ENCODE assay signal across 17 cellular contexts in the genomic region with DNA sequence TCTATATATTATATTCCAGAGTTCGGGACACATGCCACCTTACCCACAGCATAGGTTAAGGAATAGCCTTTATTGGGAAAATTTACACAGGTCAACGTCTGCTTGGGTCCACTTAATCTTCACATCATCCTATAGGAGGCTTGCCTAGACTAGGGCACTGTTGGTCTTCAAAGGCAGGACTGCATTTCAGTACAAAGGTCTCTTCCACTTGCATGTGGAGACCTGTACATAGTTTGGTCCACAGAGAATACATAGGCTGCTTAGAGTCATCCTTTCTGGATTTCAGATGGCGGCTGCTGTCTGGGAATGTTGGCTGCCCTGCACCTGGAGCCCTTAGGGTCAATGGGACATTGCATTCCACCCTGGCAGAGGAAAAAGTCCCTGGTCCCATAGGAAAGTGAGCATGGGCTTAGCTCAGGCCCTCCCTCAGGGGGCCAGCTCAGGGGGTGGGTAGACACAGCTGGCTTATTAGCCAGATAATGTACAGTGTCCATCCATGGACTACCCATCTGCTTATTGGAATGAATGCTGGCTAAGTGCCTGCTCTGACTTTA.
DNase-seq lines count a peak whose midpoint lies in the region; ATAC-seq lines count a peak whose summit lies in the region.
"Had no signal": no experiment of that assay in that cellular context is flagged by ENCODE, and none has a peak within 500 bp of the region (broad histone marks: within the 10 kb centered on the region; RNA-seq: fewer than 3 reads in every experiment).

No MANE protein-coding gene starts in this region.

- no peak overlapping the region for H3K23ac ChIP-seq in mesenchymal stem cell (ENCODE audit: low read length in 2 of 2)

- no peak overlapping the region for H4K8ac ChIP-seq in mesenchymal stem cell (ENCODE audit: low read length)

- H2BK120ac ChIP-seq in mesenchymal stem cell (ENCODE audit: low read depth, low read length), result no peak overlapping the region

- H3K4me1 ChIP-seq in mesenchymal stem cell (ENCODE audit: control insufficient read depth, insufficient read depth, low read depth, low read length), result peaks cover 3% of the 10 kb centered on the region
- H3K4me1 ChIP-seq: BLaER1 had no signal

- no peak overlapping the region for H3K4me2 ChIP-seq in mesenchymal stem cell (ENCODE audit: low read length, poor library complexity, severe bottlenecking)
- H3K4me2 ChIP-seq: BLaER1 had no signal

- H4K91ac ChIP-seq in mesenchymal stem cell (ENCODE audit: low read length), result no peak overlapping the region

- no peak overlapping the region for H2BK15ac ChIP-seq in mesenchymal stem cell (ENCODE audit: low read depth, poor library complexity, severe bottlenecking)

- no peaks in the 10 kb centered on the region for H3K36me3 ChIP-seq in mesenchymal stem cell (ENCODE audit: control insufficient read depth in 1 of 2, insufficient read depth in 2 of 2, low read depth in 1 of 2, low read length in 2 of 2)
- H3K36me3 ChIP-seq: BLaER1 had no signal

- no peaks in the 10 kb centered on the region for H3K79me1 ChIP-seq in mesenchymal stem cell (replicated peaks; ENCODE audit: low read length, poor library complexity, severe bottlenecking)

- no peak for ATAC-seq in GM21717 (IDR thresholded peaks at IDR 0.05; ENCODE audit: unreplicated experiment)
- ATAC-seq: CD8-positive, alpha-beta T cell had no signal

- H3K18ac ChIP-seq in mesenchymal stem cell (ENCODE audit: low read depth in 1 of 2, low read length in 2 of 2), result peak overlapping the region in 1 of 2 experiments; percentile 12

- WGBS in mesenchymal stem cell, result 85% methylated on average over 3 of the region's 3 CpGs

- no peak overlapping the region for H3K9ac ChIP-seq in mesenchymal stem cell (ENCODE audit: low read length)
- H3K9ac ChIP-seq: BLaER1, GM23248 had no signal

- H3K27me3 ChIP-seq in mesenchymal stem cell (ENCODE audit: control insufficient read depth in 1 of 2, insufficient read depth in 1 of 2, low read length in 2 of 2), result no peaks in the 10 kb centered on the region
- H3K27me3 ChIP-seq: BLaER1 had no signal

- H3K14ac ChIP-seq in mesenchymal stem cell (ENCODE audit: low read length in 2 of 2), result peak overlapping the region in 1 of 2 experiments; percentile 60

- H3K4ac ChIP-seq in mesenchymal stem cell (ENCODE audit: low read depth in 1 of 2, low read length in 2 of 2), result no peak overlapping the region

- no peak overlapping the region for H2BK5ac ChIP-seq in mesenchymal stem cell (ENCODE audit: low read depth, low read length, poor library complexity, severe bottlenecking)

- peak overlapping the region; percentile 17 for H2AK5ac ChIP-seq in mesenchymal stem cell (ENCODE audit: low read length, severe bottlenecking)

- H2BK12ac ChIP-seq in mesenchymal stem cell (ENCODE audit: low read length in 2 of 2), result peak overlapping the region in 1 of 2 experiments; percentile 54

- no peak overlapping the region for H3K27ac ChIP-seq in mesenchymal stem cell (ENCODE audit: low read length, poor library complexity, severe bottlenecking)
- H3K27ac ChIP-seq: BLaER1, C4-2B, GM23248 had no signal

- no peak overlapping the region for H3K4me3 ChIP-seq in mesenchymal stem cell (ENCODE audit: insufficient read depth in 1 of 2, low read depth in 1 of 2, low read length in 2 of 2)
- H3K4me3 ChIP-seq: BLaER1, GM23248 had no signal

- H3K9me3 ChIP-seq in mesenchymal stem cell (ENCODE audit: control insufficient read depth, low read length), result no peaks in the 10 kb centered on the region

- peak; percentile 55 for DNase-seq in ELF-1 (ENCODE audit: low read depth, low spot score)
- peak; percentile 9 for DNase-seq in RPMI7951 (ENCODE audit: low read depth)
- DNase-seq in mesenchymal stem cell, result no peak
- no peak for DNase-seq in 8988T
- no peak for DNase-seq in NCI-H1092 treated with DMSO at 0.1 percent for 48 hours (lab: John Stamatoyannopoulos, UW)
- DNase-seq: CD4-positive, CD25-positive, alpha-beta regulatory T cell; CD8-positive, alpha-beta T cell; DMS 273 treated with DMSO at 0.1 percent for 48 hours; DMS79; EL; GF-D8; GM23248; H7; HCEC 1CT had no signal

- H2AFZ ChIP-seq in mesenchymal stem cell (ENCODE audit: low read depth, low read length), result no peak overlapping the region
- H2AFZ ChIP-seq: GM23248 had no signal

Comparison
In these comparisons a context has a peak if more than half of its experiments do, and no peak if none do; other contexts are left out.
1. DNase-seq: peak in ELF-1 (single experiment) and RPMI7951 (single experiment); none in mesenchymal stem cell (single experiment), 8988T (single experiment) and NCI-H1092 treated with DMSO at 0.1 percent for 48 hours (single experiment).